ENCODE assay signal across 12 cellular contexts in the genomic region with DNA sequence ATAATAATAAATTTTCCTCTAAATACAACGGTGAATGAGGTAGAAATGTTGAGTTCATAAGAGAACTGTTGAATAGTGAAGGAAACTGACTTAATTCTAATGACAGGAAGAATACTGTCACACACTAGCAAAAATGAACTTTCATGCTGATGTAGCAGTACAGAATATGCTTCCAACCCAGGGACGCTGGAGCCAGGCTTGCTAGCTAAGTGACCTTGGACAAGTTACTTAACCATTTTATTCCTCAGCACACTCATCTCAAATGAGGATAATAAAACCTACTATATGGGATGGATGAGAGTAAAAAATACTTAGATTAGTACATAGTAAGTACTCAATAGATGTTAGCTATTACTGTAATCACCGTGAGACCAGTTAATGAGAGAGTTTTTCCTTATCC. TPM values are rescaled to one million over a fixed set of nuclear protein-coding genes. Genes with fewer than 3 reads are reported as not detected.
"Had no signal": no experiment of that assay in that cellular context is flagged by ENCODE, and none has a peak within 500 bp of the region (broad histone marks: within the 10 kb centered on the region; RNA-seq: fewer than 3 reads in every experiment).

No MANE protein-coding gene starts in this region.

RNA-seq across cellular contexts. Expression of a gene that starts 36.5 kb away (rescaled TPM):
- total RNA-seq: stomach, subcutaneous adipose tissue, suprapubic skin, temporal lobe, thoracic aorta, tibial nerve, transverse colon, upper lobe of left lung, upper lobe of right lung, ureter, urinary bladder, vagina had no signal
